Comparison of ENCODE assay signal across 1 cellular context in genomic region chr3:169764453-169765280, GRCh38.
TF ChIP-seq lines count a peak whose summit lies in the region.

TERC (minus strand) TSS chr3:169765060.

TF ChIP-seq in K562, 482 proteins besides CTCF, POLR2A, EP300 and RAD21 (continued from another document and continues in another):
- TF ChIP-seq, protein P1, sequence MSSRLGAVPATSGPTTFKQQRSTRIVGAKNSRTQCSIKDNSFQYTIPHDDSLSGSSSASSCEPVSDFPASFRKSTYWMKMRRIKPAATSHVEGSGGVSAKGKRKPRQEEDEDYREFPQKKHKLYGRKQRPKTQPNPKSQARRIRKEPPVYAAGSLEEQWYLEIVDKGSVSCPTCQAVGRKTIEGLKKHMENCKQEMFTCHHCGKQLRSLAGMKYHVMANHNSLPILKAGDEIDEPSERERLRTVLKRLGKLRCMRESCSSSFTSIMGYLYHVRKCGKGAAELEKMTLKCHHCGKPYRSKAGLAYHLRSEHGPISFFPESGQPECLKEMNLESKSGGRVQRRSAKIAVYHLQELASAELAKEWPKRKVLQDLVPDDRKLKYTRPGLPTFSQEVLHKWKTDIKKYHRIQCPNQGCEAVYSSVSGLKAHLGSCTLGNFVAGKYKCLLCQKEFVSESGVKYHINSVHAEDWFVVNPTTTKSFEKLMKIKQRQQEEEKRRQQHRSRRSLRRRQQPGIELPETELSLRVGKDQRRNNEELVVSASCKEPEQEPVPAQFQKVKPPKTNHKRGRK (tag; IDR thresholded peaks at IDR 0.05): no peak
- TF ChIP-seq DNMT1 (IDR thresholded peaks at IDR 0.05) (no peak), THRAP3 (IDR thresholded peaks at IDR 0.05; ENCODE audit: borderline replicate concordance) (no peak), NELFE (IDR thresholded peaks at IDR 0.05; ENCODE audit: insufficient read depth, insufficient read length) (peak; percentile 48), GTF3C2 (IDR thresholded peaks at IDR 0.05; ENCODE audit: borderline replicate concordance, extremely low read depth, insufficient read length) (no peak), ZNF655 (CRISPR knock-in tag; IDR thresholded peaks at IDR 0.05) (no peak), ZBTB43 (CRISPR knock-in tag; IDR thresholded peaks at IDR 0.05) (no peak), PHF21A (IDR thresholded peaks at IDR 0.05; ENCODE audit: borderline replicate concordance, low read depth) (no peak), FOXJ2 (tag; IDR thresholded peaks at IDR 0.05) (0 out of 2 replicates have a peak, but pooled peaks have one; percentile 25), CGGBP1 (CRISPR knock-in tag; IDR thresholded peaks at IDR 0.05) (peak; percentile 86), KAT7 (CRISPR knock-in tag; IDR thresholded peaks at IDR 0.05; ENCODE audit: borderline replicate concordance) (0 out of 2 replicates have a peak, but pooled peaks have one; percentile 49), PTTG1 (tag; IDR thresholded peaks at IDR 0.05; ENCODE audit: low read depth) (no peak), RCOR1 (IDR thresholded peaks at IDR 0.05; ENCODE audit: borderline replicate concordance in 1 of 2, low read depth in 2 of 2, low read length in 2 of 2) (no peak), TRIM28 (IDR thresholded peaks at IDR 0.05) (no peak), CBFA2T2 (conservative IDR thresholded peaks at IDR 0.05) (no peak), CREBBP (IDR thresholded peaks at IDR 0.05; ENCODE audit: low read depth, low read length) (no peak), MYNN (IDR thresholded peaks at IDR 0.05) (no peak), MYNN (CRISPR knock-in tag; IDR thresholded peaks at IDR 0.05) (no peak), RBM15 (IDR thresholded peaks at IDR 0.05; ENCODE audit: insufficient read depth, low read length) (no peak), SAFB (IDR thresholded peaks at IDR 0.05; ENCODE audit: borderline replicate concordance, low read depth, low read length) (peak; percentile 70; the same call in 1 of the 2 replicates), ZBTB40 (IDR thresholded peaks at IDR 0.05) (peak; percentile 92), ZBTB40 (CRISPR knock-in tag; IDR thresholded peaks at IDR 0.05) (no peak), ZNF12 (CRISPR knock-in tag; IDR thresholded peaks at IDR 0.05) (0 out of 2 replicates have a peak, but pooled peaks have one; percentile 17), HMG20A (CRISPR knock-in tag; conservative IDR thresholded peaks at IDR 0.05) (no peak), CCAR2 (IDR thresholded peaks at IDR 0.05; ENCODE audit: low read depth, low read length) (no peak), NONO (IDR thresholded peaks at IDR 0.05; ENCODE audit: low read depth in 2 of 2, low read length in 1 of 2) (peak; percentile 12 to 46; a peak in 1 of 4 replicates), ZNF551 (CRISPR knock-in tag; IDR thresholded peaks at IDR 0.05) (no peak), FOXP1 (CRISPR knock-in tag; IDR thresholded peaks at IDR 0.05) (no peak), ZC3H8 (IDR thresholded peaks at IDR 0.05) (no peak), ZNF224 (CRISPR knock-in tag; IDR thresholded peaks at IDR 0.05) (no peak), NEUROD1 (IDR thresholded peaks at IDR 0.05; ENCODE audit: borderline replicate concordance, low read depth, low read length, partially characterized antibody) (no peak)
- TF ChIP-seq, protein P2, sequence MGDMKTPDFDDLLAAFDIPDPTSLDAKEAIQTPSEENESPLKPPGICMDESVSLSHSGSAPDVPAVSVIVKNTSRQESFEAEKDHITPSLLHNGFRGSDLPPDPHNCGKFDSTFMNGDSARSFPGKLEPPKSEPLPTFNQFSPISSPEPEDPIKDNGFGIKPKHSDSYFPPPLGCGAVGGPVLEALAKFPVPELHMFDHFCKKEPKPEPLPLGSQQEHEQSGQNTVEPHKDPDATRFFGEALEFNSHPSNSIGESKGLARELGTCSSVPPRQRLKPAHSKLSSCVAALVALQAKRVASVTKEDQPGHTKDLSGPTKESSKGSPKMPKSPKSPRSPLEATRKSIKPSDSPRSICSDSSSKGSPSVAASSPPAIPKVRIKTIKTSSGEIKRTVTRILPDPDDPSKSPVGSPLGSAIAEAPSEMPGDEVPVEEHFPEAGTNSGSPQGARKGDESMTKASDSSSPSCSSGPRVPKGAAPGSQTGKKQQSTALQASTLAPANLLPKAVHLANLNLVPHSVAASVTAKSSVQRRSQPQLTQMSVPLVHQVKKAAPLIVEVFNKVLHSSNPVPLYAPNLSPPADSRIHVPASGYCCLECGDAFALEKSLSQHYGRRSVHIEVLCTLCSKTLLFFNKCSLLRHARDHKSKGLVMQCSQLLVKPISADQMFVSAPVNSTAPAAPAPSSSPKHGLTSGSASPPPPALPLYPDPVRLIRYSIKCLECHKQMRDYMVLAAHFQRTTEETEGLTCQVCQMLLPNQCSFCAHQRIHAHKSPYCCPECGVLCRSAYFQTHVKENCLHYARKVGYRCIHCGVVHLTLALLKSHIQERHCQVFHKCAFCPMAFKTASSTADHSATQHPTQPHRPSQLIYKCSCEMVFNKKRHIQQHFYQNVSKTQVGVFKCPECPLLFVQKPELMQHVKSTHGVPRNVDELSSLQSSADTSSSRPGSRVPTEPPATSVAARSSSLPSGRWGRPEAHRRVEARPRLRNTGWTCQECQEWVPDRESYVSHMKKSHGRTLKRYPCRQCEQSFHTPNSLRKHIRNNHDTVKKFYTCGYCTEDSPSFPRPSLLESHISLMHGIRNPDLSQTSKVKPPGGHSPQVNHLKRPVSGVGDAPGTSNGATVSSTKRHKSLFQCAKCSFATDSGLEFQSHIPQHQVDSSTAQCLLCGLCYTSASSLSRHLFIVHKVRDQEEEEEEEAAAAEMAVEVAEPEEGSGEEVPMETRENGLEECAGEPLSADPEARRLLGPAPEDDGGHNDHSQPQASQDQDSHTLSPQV (IDR thresholded peaks at IDR 0.05): no peak; the same call in 1 of the 2 replicates
- TF ChIP-seq, protein P3, sequence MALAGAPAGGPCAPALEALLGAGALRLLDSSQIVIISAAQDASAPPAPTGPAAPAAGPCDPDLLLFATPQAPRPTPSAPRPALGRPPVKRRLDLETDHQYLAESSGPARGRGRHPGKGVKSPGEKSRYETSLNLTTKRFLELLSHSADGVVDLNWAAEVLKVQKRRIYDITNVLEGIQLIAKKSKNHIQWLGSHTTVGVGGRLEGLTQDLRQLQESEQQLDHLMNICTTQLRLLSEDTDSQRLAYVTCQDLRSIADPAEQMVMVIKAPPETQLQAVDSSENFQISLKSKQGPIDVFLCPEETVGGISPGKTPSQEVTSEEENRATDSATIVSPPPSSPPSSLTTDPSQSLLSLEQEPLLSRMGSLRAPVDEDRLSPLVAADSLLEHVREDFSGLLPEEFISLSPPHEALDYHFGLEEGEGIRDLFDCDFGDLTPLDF (CRISPR knock-in tag; IDR thresholded peaks at IDR 0.05): 0 out of 2 replicates have a peak, but pooled peaks have one; percentile 28
- TF ChIP-seq, protein P4, sequence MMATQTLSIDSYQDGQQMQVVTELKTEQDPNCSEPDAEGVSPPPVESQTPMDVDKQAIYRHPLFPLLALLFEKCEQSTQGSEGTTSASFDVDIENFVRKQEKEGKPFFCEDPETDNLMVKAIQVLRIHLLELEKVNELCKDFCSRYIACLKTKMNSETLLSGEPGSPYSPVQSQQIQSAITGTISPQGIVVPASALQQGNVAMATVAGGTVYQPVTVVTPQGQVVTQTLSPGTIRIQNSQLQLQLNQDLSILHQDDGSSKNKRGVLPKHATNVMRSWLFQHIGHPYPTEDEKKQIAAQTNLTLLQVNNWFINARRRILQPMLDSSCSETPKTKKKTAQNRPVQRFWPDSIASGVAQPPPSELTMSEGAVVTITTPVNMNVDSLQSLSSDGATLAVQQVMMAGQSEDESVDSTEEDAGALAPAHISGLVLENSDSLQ (IDR thresholded peaks at IDR 0.05): peak; percentile 8; the same call in 1 of the 2 replicates
